Comparison of ENCODE assay signal across 1 cellular context in the genomic region with DNA sequence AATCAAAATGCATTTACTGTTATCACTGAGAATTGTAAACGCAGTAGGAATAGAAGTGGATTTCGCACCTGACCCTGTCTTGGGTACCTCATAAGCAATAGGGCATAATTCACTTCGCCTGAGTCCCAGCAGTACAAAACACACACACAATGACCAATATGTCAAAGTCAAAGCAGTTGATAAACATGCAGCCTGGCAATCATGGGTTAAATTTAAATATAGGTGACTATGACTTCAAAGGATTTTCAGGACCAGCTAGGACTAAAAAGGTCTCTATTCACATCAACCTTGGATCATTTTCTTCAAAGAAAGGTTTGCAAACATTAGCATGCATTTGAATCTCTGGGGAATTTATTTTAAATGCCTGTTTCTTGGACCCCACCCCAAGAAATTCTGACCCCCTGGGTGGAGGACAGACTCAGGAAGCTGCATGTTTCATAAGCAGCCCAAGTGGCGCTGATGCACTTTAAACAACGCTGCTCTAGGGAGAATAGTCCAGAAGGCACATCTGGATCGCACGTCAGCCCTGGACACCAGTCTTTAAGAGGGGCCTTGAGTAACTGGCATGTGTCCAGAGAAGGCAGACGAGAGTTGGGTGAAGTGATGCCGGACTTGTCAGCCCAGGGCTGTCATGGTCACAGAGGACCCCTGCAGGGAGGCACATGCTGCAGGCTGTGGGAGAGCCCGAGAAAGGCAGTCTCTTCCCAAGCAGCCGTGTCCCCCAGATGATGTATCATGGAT.
TF ChIP-seq lines count a peak whose summit lies in the region.

No MANE protein-coding gene starts in this region.

TF ChIP-seq in K562, 482 proteins besides CTCF, POLR2A, EP300 and RAD21:
- TF ChIP-seq ZNF197 (CRISPR knock-in tag; IDR thresholded peaks at IDR 0.05; ENCODE audit: low read depth) (no peak), ZNF384 (IDR thresholded peaks at IDR 0.05; ENCODE audit: low read depth, low read length) (no peak), CBX3 (IDR thresholded peaks at IDR 0.05; ENCODE audit: borderline replicate concordance in 1 of 2, low read length in 2 of 2) (no peak), MAFG (tag; conservative IDR thresholded peaks at IDR 0.05) (no peak), BHLHE40 (IDR thresholded peaks at IDR 0.05; ENCODE audit: low read length) (peak; percentile 37; the same call in 1 of the 2 replicates), COPS2 (conservative IDR thresholded peaks at IDR 0.05) (no peak), ATF7 (IDR thresholded peaks at IDR 0.05) (no peak), NFIC (IDR thresholded peaks at IDR 0.05) (peak; percentile 41; the same call in 1 of the 2 replicates), DPF2 (IDR thresholded peaks at IDR 0.05) (no peak), E2F4 (CRISPR knock-in tag; IDR thresholded peaks at IDR 0.05; ENCODE audit: low read depth) (no peak), RERE (CRISPR knock-in tag; IDR thresholded peaks at IDR 0.05; ENCODE audit: borderline replicate concordance) (peak; percentile 65; the same call in 1 of the 2 replicates)
- TF ChIP-seq, protein P1, sequence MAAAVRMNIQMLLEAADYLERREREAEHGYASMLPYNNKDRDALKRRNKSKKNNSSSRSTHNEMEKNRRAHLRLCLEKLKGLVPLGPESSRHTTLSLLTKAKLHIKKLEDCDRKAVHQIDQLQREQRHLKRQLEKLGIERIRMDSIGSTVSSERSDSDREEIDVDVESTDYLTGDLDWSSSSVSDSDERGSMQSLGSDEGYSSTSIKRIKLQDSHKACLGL (CRISPR knock-in tag; IDR thresholded peaks at IDR 0.05; ENCODE audit: borderline replicate concordance, poor library complexity, severe bottlenecking) = no peak
